Comparison of ENCODE assay signal across 24 cellular contexts in the genomic region with DNA sequence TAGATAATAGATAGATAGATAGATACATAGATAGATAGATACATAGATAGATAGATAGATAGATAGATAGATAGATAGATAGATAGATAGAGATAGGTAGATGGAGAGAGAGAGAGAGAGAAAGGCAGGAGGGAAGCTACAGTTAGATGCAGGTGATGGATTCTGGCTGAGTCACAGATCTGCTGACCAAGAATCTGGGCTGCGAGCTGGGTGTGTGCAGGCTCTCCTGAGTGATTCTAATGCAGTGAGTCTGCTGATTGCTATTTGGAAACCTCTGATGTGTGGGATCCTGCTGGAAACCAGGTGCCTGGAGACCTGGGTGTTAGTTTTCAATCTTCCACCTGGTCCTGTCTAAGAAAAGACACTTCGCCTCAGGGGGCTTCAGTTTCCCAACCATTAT.
"Had no signal": no experiment of that assay in that cellular context is flagged by ENCODE, and none has a peak within 500 bp of the region (broad histone marks: within the 10 kb centered on the region; RNA-seq: fewer than 3 reads in every experiment).

No MANE protein-coding gene starts in this region.

- H3K36me3 ChIP-seq: ascending aorta, gastrocnemius medialis, sigmoid colon, stomach, tibial artery, upper lobe of right lung had no signal

- H3K9ac ChIP-seq: parathyroid adenoma had no signal

- H3K27ac ChIP-seq: ascending aorta, epithelial cell of prostate, gastrocnemius medialis, parathyroid adenoma, psoas muscle, sigmoid colon, stomach, tibial artery, upper lobe of right lung had no signal

- H2AFZ ChIP-seq: parathyroid adenoma had no signal

- H3K4me3 ChIP-seq: ascending aorta, gastrocnemius medialis, psoas muscle, sigmoid colon, stomach, tibial artery, upper lobe of right lung had no signal

- H3K9me3 ChIP-seq: ascending aorta, gastrocnemius medialis, psoas muscle, sigmoid colon, tibial artery, upper lobe of right lung had no signal

- H3K27me3 ChIP-seq: ascending aorta, gastrocnemius medialis, tibial artery had no signal

- H3K4me1 ChIP-seq: ascending aorta, gastrocnemius medialis, parathyroid adenoma, psoas muscle, sigmoid colon, stomach, tibial artery, upper lobe of right lung had no signal

- DNase-seq: activated CD4-positive, alpha-beta T cell treated with anti-CD3 and anti-CD28 coated beads for 36 hours; activated CD4-positive, CD25-positive, alpha-beta regulatory T cell; activated CD8-positive, alpha-beta T cell treated with anti-CD3 and anti-CD28 coated beads, Interleukin-2, amount 10 ng/mL, durations not matched to agents 7 days and 5 days; activated gamma-delta T cell; activated naive CD4-positive, alpha-beta T cell treated with anti-CD3 and anti-CD28 coated beads, Interleukin-2, amount 10 ng/mL, durations not matched to agents 7 days and 5 days; activated naive CD8-positive, alpha-beta T cell treated with anti-CD3 and anti-CD28 coated beads, Interleukin-2, amount 10 ng/mL, durations not matched to agents 7 days and 5 days; effector CD8-positive, alpha-beta T cell; gastrocnemius medialis; glutamatergic neuron; left colon; naive thymus-derived CD4-positive, alpha-beta T cell; psoas muscle; sigmoid colon; small intestine; stimulated activated CD4-positive, alpha-beta T cell treated with anti-CD3 and anti-CD28 coated beads, Interleukin-4, amount 100 ng/mL, for 4 hours; stimulated activated CD8-positive, alpha-beta memory T cell treated with anti-CD3 and anti-CD28 coated beads, Interleukin-4, amount 100 ng/mL, for 48 hours; stomach; T-helper 1 cell; tibial artery; upper lobe of right lung had no signal

- ATAC-seq: activated CD4-positive, alpha-beta T cell treated with anti-CD3 and anti-CD28 coated beads for 36 hours; activated CD8-positive, alpha-beta T cell treated with anti-CD3 and anti-CD28 coated beads, Interleukin-2, amount 10 ng/mL, durations not matched to agents 7 days and 5 days; gastrocnemius medialis; left colon; naive thymus-derived CD4-positive, alpha-beta T cell; psoas muscle; stimulated activated memory B cell treated with anti-CD40 and anti-IgM and Interleukin-4, amounts not matched to agents 10 μg/mL and 1 μg/mL and 100 μg/mL, for 72 hours; upper lobe of right lung had no signal
